Comparison of ENCODE assay signal across 15 cellular contexts in genomic region chr19:43704002-43704705, GRCh38. TPM values are rescaled to one million over a fixed set of nuclear protein-coding genes. Genes with fewer than 3 reads are reported as not detected.
DNase-seq lines count a peak whose midpoint lies in the region; ATAC-seq and TF ChIP-seq lines count a peak whose summit lies in the region.
"Had no signal": no experiment of that assay in that cellular context is flagged by ENCODE, and none has a peak within 500 bp of the region (broad histone marks: within the 10 kb centered on the region; RNA-seq: fewer than 3 reads in every experiment).

No MANE protein-coding gene starts in this region.

- H3K4me1 ChIP-seq in neural progenitor cell, result no peaks in the 10 kb centered on the region

- H3K9ac ChIP-seq in neural progenitor cell, result no peak overlapping the region

- no peak overlapping the region for H3K4me3 Mint-ChIP-seq in CD14-positive monocyte
- H3K4me3 Mint-ChIP-seq in dendritic cell treated with granulocyte-macrophage colony-stimulating factor and Interleukin-4, amounts not matched to agents 40 ng/mL and 50 ng/mL, for 4 days, result no peak overlapping the region
- H3K4me3 Mint-ChIP-seq in neural progenitor cell, result no peak overlapping the region
- H3K4me3 Mint-ChIP-seq: CD8-positive, alpha-beta memory T cell had no signal

- H3K4me1 Mint-ChIP-seq in CD14-positive monocyte (peaks cover 31% of the 10 kb centered on the region), neural progenitor cell (peaks cover 24% of the 10 kb centered on the region)
- peaks cover 57% of the 10 kb centered on the region for H3K4me1 Mint-ChIP-seq in dendritic cell treated with granulocyte-macrophage colony-stimulating factor and Interleukin-4, amounts not matched to agents 40 ng/mL and 50 ng/mL, for 4 days (ENCODE audit: low read depth)

- H3K27me3 Mint-ChIP-seq in CD14-positive monocyte (ENCODE audit: low read depth in 3 of 3), result peaks cover under 1 to 13% (median 11%) of the 10 kb centered on the region in 3 donors
- H3K27me3 Mint-ChIP-seq in dendritic cell treated with granulocyte-macrophage colony-stimulating factor and Interleukin-4, amounts not matched to agents 40 ng/mL and 50 ng/mL, for 4 days, result peaks cover 9% of the 10 kb centered on the region
- H3K27me3 Mint-ChIP-seq in neural progenitor cell (ENCODE audit: insufficient read depth, low read depth), result peaks cover 9% of the 10 kb centered on the region

- peak overlapping the region in 4 of 7 donors; percentile 20 to 52 (median 22) for H3K27ac Mint-ChIP-seq in CD14-positive monocyte
- H3K27ac Mint-ChIP-seq in dendritic cell treated with granulocyte-macrophage colony-stimulating factor and Interleukin-4, amounts not matched to agents 40 ng/mL and 50 ng/mL, for 4 days, result peak overlapping the region; percentile 56
- H3K27ac Mint-ChIP-seq in neural progenitor cell, result peak overlapping the region; percentile 42

- no peaks in the 10 kb centered on the region for H3K36me3 ChIP-seq in neural progenitor cell

- H4K20me1 ChIP-seq in neural progenitor cell (ENCODE audit: low read depth), result no peaks in the 10 kb centered on the region

- H3K4me3 ChIP-seq in neural progenitor cell, result no peak overlapping the region
- H3K4me3 ChIP-seq: PC-9 had no signal

- H3K4me2 ChIP-seq in neural progenitor cell, result no peak overlapping the region

- peaks cover 11% of the 10 kb centered on the region for H3K27me3 ChIP-seq in neural progenitor cell

- DNase-seq in CD14-positive monocyte (ENCODE audit: low spot score), result no peak
- peak; percentile 63 for DNase-seq in HT-29 (ENCODE audit: low spot score)
- DNase-seq in neural progenitor cell (ENCODE audit: low spot score), result no peak
- DNase-seq in AML-193 (lab: John Stamatoyannopoulos, UW), result no peak
- DNase-seq in D341Med (ENCODE audit: low spot score), result no peak
- DNase-seq: ACHN; CD8-positive, alpha-beta memory T cell; DMS153; NCI-H187 treated with DMSO at 0.1 percent for 48 hours; NCI-H446; PC-9 had no signal

- no peak for TF ChIP-seq CTCF in CD14-positive monocyte (IDR thresholded peaks at IDR 0.05)
- no peak for TF ChIP-seq CTCF in neural progenitor cell (IDR thresholded peaks at IDR 0.05)

- intact Hi-C loops in CD14-positive monocyte (cut with micrococcal nuclease), result no loop called here
- intact Hi-C loops in dendritic cell treated with granulocyte-macrophage colony-stimulating factor and Interleukin-4, amounts not matched to agents 40 ng/mL and 50 ng/mL, for 4 days (cut with micrococcal nuclease), result no loop called here

- H3F3A ChIP-seq in neural progenitor cell (ENCODE audit: low read depth), result peaks cover 5% of the 10 kb centered on the region

- H3K9me3 Mint-ChIP-seq in CD14-positive monocyte (peaks cover 3 to 11% (median 5%) of the 10 kb centered on the region in 7 donors), neural progenitor cell (peaks cover 4% of the 10 kb centered on the region)
- H3K9me3 Mint-ChIP-seq in dendritic cell treated with granulocyte-macrophage colony-stimulating factor and Interleukin-4, amounts not matched to agents 40 ng/mL and 50 ng/mL, for 4 days, result peaks cover 10% of the 10 kb centered on the region

- no peak overlapping the region for H2AFZ ChIP-seq in neural progenitor cell (replicated peaks)
- H2AFZ ChIP-seq: PC-9 had no signal

- no peak for ATAC-seq in HG03457 (IDR thresholded peaks at IDR 0.05; ENCODE audit: unreplicated experiment)

- H3K9me3 ChIP-seq in neural progenitor cell (ENCODE audit: low read depth), result no peaks in the 10 kb centered on the region

- H3K27ac ChIP-seq in neural progenitor cell, result no peak overlapping the region
- H3K27ac ChIP-seq: PC-9 had no signal

- H3K36me3 Mint-ChIP-seq in CD14-positive monocyte (no peaks in the 10 kb centered on the region), neural progenitor cell (no peaks in the 10 kb centered on the region)
- no peaks in the 10 kb centered on the region for H3K36me3 Mint-ChIP-seq in dendritic cell treated with granulocyte-macrophage colony-stimulating factor and Interleukin-4, amounts not matched to agents 40 ng/mL and 50 ng/mL, for 4 days (ENCODE audit: low read depth)

- H3K79me2 ChIP-seq in neural progenitor cell (ENCODE audit: low read depth), result no peaks in the 10 kb centered on the region

RNA-seq across cellular contexts. Expression of gene IRGC, which starts 11.7 kb away (rescaled TPM):
- polyA plus RNA-seq in CD14-positive monocyte, result not detected
- 0.08 TPM in 1 of 2 replicates, not detected in the other for total RNA-seq in HT-29 (2014; rRNA removed; shearing (Covaris generic))
- not detected in 2 replicates for total RNA-seq in neural progenitor cell (ENCODE audit: low replicate concordance)
- total RNA-seq: CD8-positive, alpha-beta memory T cell; G401; PC-9 had no signal
- polyA plus RNA-seq: BJ; CD8-positive, alpha-beta memory T cell had no signal

RNA-seq across cellular contexts. Expression of gene PLAUR, which starts 34.2 kb away (rescaled TPM):
- polyA plus RNA-seq in CD14-positive monocyte, result 100 to 1,000 TPM; 212 to 284 TPM
- total RNA-seq in HT-29 (2014; rRNA removed; shearing (Covaris generic)), result 174 and 190 TPM in 2 replicates
- 12.9 and 36.5 TPM in 2 replicates for total RNA-seq in neural progenitor cell (ENCODE audit: low replicate concordance)

RNA-seq across cellular contexts. Expression of gene SMG9, which starts 50.6 kb away (rescaled TPM):
- polyA plus RNA-seq in CD14-positive monocyte, result 1 to 10 TPM; 1.3 to 2.4 TPM
- total RNA-seq in HT-29 (2014; rRNA removed; shearing (Covaris generic)), result 89.4 and 99.7 TPM in 2 replicates
- total RNA-seq in neural progenitor cell (ENCODE audit: low replicate concordance), result 33.1 and 33.4 TPM in 2 replicates
